3 cellular contexts compared by ENCODE assay signal in genomic region chr3:23940775-23941174, GRCh38.
TF ChIP-seq lines count a peak whose summit lies in the region.

No MANE protein-coding gene starts in this region.

TF ChIP-seq in SK-N-SH treated with all-trans-retinoic acid at 6 μM for 48 hours, 23 proteins besides CTCF, POLR2A, EP300 and RAD21:
- TF ChIP-seq CSRNP3 (CRISPR knock-in tag; IDR thresholded peaks at IDR 0.05) (no peak), ISL1 (CRISPR knock-in tag; IDR thresholded peaks at IDR 0.05) (0 out of 2 replicates have a peak, but pooled peaks have one; percentile 31)

TF ChIP-seq in SK-N-SH, 30 proteins besides CTCF, POLR2A, EP300 and RAD21:
- no peak for TF ChIP-seq IRF3 (IDR thresholded peaks at IDR 0.05; ENCODE audit: low read depth, low read length)
- no peak for TF ChIP-seq NFIC (IDR thresholded peaks at IDR 0.05; ENCODE audit: borderline replicate concordance)
- no peak for TF ChIP-seq FOXJ3 (CRISPR knock-in tag; IDR thresholded peaks at IDR 0.05)
- no peak for TF ChIP-seq TCF12 (IDR thresholded peaks at IDR 0.05)
- TF ChIP-seq FOSL2 (IDR thresholded peaks at IDR 0.05; ENCODE audit: borderline replicate concordance, low read depth) = no peak
TF ChIP-seq in SK-N-SH: peak in this region for 0.

TF ChIP-seq in neural cell, 6 proteins besides CTCF, POLR2A, EP300 and RAD21 (continued from another document):
- TF ChIP-seq REST (IDR thresholded peaks at IDR 0.05; ENCODE audit: borderline replicate concordance) (no peak), MXI1 (conservative IDR thresholded peaks at IDR 0.05; ENCODE audit: poor library complexity, severe bottlenecking) (no peak), POLR2AphosphoS5 (IDR thresholded peaks at IDR 0.05) (peak; percentile 68)
